1 cellular context compared by ENCODE assay signal in genomic region chr14:99344051-99344450, GRCh38.
TF ChIP-seq lines count a peak whose summit lies in the region.

No MANE protein-coding gene starts in this region.

TF ChIP-seq in GM23338, 12 proteins besides CTCF, POLR2A, EP300 and RAD21 (continued from another document):
- TF ChIP-seq ZNF462 (CRISPR knock-in tag; IDR thresholded peaks at IDR 0.05): no peak
- no peak for TF ChIP-seq STAT1 (IDR thresholded peaks at IDR 0.05; ENCODE audit: unreplicated experiment)
- no peak for TF ChIP-seq POLR2AphosphoS5 (IDR thresholded peaks at IDR 0.05; ENCODE audit: low read depth)
- no peak for TF ChIP-seq CREB1 (CRISPR knock-in tag; IDR thresholded peaks at IDR 0.05; ENCODE audit: low read depth)
- no peak for TF ChIP-seq ZNF114 (CRISPR knock-in tag; IDR thresholded peaks at IDR 0.05)
- TF ChIP-seq JUNB (IDR thresholded peaks at IDR 0.05; ENCODE audit: unreplicated experiment): no peak
